14 cellular contexts compared by ENCODE assay signal in the genomic region with DNA sequence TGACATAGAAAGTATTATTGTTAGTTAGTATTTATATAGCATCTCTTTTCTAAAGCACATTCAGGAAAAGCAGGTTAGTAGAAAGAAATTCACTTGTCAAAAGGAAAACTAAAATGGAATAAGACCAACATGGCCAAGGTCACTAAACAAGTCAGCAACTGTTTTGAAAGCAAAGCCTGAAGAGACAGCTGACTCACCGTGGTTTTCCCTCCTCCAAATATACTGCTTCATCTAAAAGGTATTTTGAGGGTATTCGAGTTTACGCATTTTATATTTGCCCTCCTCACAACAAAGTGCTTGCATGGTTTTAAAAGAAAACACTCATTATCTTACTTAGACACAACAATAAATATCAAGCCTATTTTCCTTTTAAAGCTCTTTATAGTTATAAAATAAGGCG. TPM values are rescaled to one million over a fixed set of nuclear protein-coding genes. Genes with fewer than 3 reads are reported as not detected.
A peak's percentile ranks its signal among the peaks of the same experiment; 100 is the strongest.
DNase-seq lines count a peak whose midpoint lies in the region; ATAC-seq lines count a peak whose summit lies in the region.
"Had no signal": no experiment of that assay in that cellular context is flagged by ENCODE, and none has a peak within 500 bp of the region (broad histone marks: within the 10 kb centered on the region; RNA-seq: fewer than 3 reads in every experiment).

No MANE protein-coding gene starts in this region.

- H3K4me3 ChIP-seq in ACC112 (ENCODE audit: low read depth, low read length) = no peak overlapping the region
- H3K4me3 ChIP-seq: upper lobe of left lung had no signal

- H2AFZ ChIP-seq in ACC112 (ENCODE audit: low read length, unreplicated experiment) = peak overlapping the region; percentile 47

- no peaks in the 10 kb centered on the region for H3K27me3 ChIP-seq in ACC112 (ENCODE audit: insufficient read depth, low read length)
- H3K27me3 ChIP-seq: upper lobe of left lung had no signal

- no peaks in the 10 kb centered on the region for H3K79me2 ChIP-seq in ACC112 (ENCODE audit: control insufficient read depth, insufficient read depth, low read length, unreplicated experiment)

- peak; percentile 63 for DNase-seq in HS-5 (ENCODE audit: low read depth)
- peak; percentile 26 for DNase-seq in amniotic stem cell (lab: John Stamatoyannopoulos, UW)
- peak; percentile 83 for DNase-seq in iris pigment epithelial cell (ENCODE audit: low read depth)
- DNase-seq in dermis blood vessel endothelial cell = no peak
- no peak for DNase-seq in GM19240 (ENCODE audit: insufficient read length, low spot score)
- DNase-seq: AML-193; effector CD8-positive, alpha-beta T cell; NCI-H1436; right cardiac atrium; upper lobe of left lung had no signal

- no peaks in the 10 kb centered on the region for H3K36me3 ChIP-seq in ACC112 (ENCODE audit: insufficient read depth, low read length)
- H3K36me3 ChIP-seq: upper lobe of left lung had no signal

- H3K4me1 ChIP-seq in ACC112 (ENCODE audit: control insufficient read depth, insufficient read depth, low read length, unreplicated experiment) = peaks cover 11% of the 10 kb centered on the region
- H3K4me1 ChIP-seq: upper lobe of left lung had no signal

- no peak for ATAC-seq in GM21619 (IDR thresholded peaks at IDR 0.05; ENCODE audit: unreplicated experiment)
- ATAC-seq in HG02938 (IDR thresholded peaks at IDR 0.05; ENCODE audit: unreplicated experiment) = no peak
- ATAC-seq: activated naive CD4-positive, alpha-beta T cell treated with anti-CD3 and anti-CD28 coated beads, Interleukin-2, amount 50 U/mL, for 72 hours; right cardiac atrium had no signal

- no peak overlapping the region for H3K27ac ChIP-seq in ACC112 (ENCODE audit: low read depth, low read length)
- H3K27ac ChIP-seq: upper lobe of left lung had no signal

RNA-seq across cellular contexts. Expression of a gene that starts 24.0 kb away (rescaled TPM):
- not detected in 2 replicates for total RNA-seq in dermis blood vessel endothelial cell
- total RNA-seq: activated naive CD4-positive, alpha-beta T cell treated with anti-CD3 and anti-CD28 coated beads, Interleukin-2, amount 50 U/mL, for 72 hours had no signal

Comparison
In these comparisons a context has a peak if more than half of its experiments do, and no peak if none do; other contexts are left out.
1. DNase-seq: peak in HS-5 (single experiment), amniotic stem cell (single experiment) and iris pigment epithelial cell (single experiment); none in dermis blood vessel endothelial cell (single experiment) and GM19240 (single experiment).